Comparison of ENCODE assay signal across 18 cellular contexts in genomic region chr2:192534076-192534475, GRCh38.
DNase-seq lines count a peak whose midpoint lies in the region; ATAC-seq and TF ChIP-seq lines count a peak whose summit lies in the region.
"Had no signal": no experiment of that assay in that cellular context is flagged by ENCODE, and none has a peak within 500 bp of the region (broad histone marks: within the 10 kb centered on the region; RNA-seq: fewer than 3 reads in every experiment).

No MANE protein-coding gene starts in this region.

- no peak overlapping the region for H3K27ac Mint-ChIP-seq in MCF 10A (ENCODE audit: low read depth, unreplicated experiment)
- H3K27ac Mint-ChIP-seq: CD4-positive, alpha-beta T cell; GM23338 had no signal

- H3K9me3 Mint-ChIP-seq in MCF 10A (ENCODE audit: unreplicated experiment) = no peaks in the 10 kb centered on the region
- H3K9me3 Mint-ChIP-seq: CD4-positive, alpha-beta T cell; GM23338 had no signal

- H3K4me1 ChIP-seq in mammary epithelial cell (ENCODE audit: insufficient read depth, low read length) = no peaks in the 10 kb centered on the region
- no peaks in the 10 kb centered on the region for H3K4me1 ChIP-seq in adipocyte (ENCODE audit: control insufficient read depth, insufficient read depth, low read length)

- H3K27me3 Mint-ChIP-seq in MCF 10A (ENCODE audit: insufficient read depth, unreplicated experiment) = no peaks in the 10 kb centered on the region
- H3K27me3 Mint-ChIP-seq: CD4-positive, alpha-beta T cell had no signal

- peaks cover 7% of the 10 kb centered on the region for H3K4me1 Mint-ChIP-seq in MCF 10A (ENCODE audit: insufficient read depth, unreplicated experiment)
- H3K4me1 Mint-ChIP-seq: GM23338 had no signal

- H3K36me3 ChIP-seq in mammary epithelial cell (ENCODE audit: insufficient read depth, low read length) = no peaks in the 10 kb centered on the region
- H3K36me3 ChIP-seq in adipocyte (ENCODE audit: control insufficient read depth, insufficient read depth, low read length, severe bottlenecking) = no peaks in the 10 kb centered on the region

- H3K4me3 ChIP-seq in mammary epithelial cell (replicated peaks in 1 of 3; ENCODE audit: insufficient read depth in 1 of 3, low read depth in 2 of 3, low read length in 3 of 3) (no peak overlapping the region), adipocyte (ENCODE audit: low read length) (no peak overlapping the region), epithelial cell of esophagus (ENCODE audit: low read length) (no peak overlapping the region)
- H3K4me3 ChIP-seq: A549, GM12878, GM23338 had no signal

- H3K4me3 Mint-ChIP-seq in MCF 10A (ENCODE audit: unreplicated experiment) = no peak overlapping the region
- H3K4me3 Mint-ChIP-seq: CD4-positive, alpha-beta T cell; GM23338 had no signal

- in situ Hi-C loops in mammary epithelial cell (cut with MboI; ENCODE audit: low sequenced_read_pairs in 2 of 2) = no loop called here

- CTCF ChIA-PET in MCF 10A (lab: Yijun Ruan, JAX) (interaction anchor here (0.6 kb wide), 1 partner anchor 129 kb away, joined by 3 read pairs; no protein-coding TSS in a partner anchor), mammary epithelial cell (lab: Charles Lee; ENCODE audit: low non-redundant PET) (no interaction called here)

- H4K20me1 ChIP-seq in mammary epithelial cell (ENCODE audit: insufficient read depth, low read length) = no peaks in the 10 kb centered on the region

- DNase-seq in MCF 10A (ENCODE audit: unreplicated experiment) = peak; percentile 30
- no peak for DNase-seq in mammary epithelial cell
- DNase-seq in adipocyte (ENCODE audit: low read depth) = peak; percentile 86
- peak; percentile 11 for DNase-seq in epithelial cell of esophagus (ENCODE audit: low read depth)
- no peak for DNase-seq in cerebellum (ENCODE audit: low spot score)
- DNase-seq: AML-193; Caco-2; CD4-positive, alpha-beta T cell; DMS153; DMS79; HCEC 1CT had no signal

- intact Hi-C loops in MCF 10A (cut with micrococcal nuclease) = no loop called here
- intact Hi-C loops in mammary epithelial cell (cut with micrococcal nuclease) = no loop called here

- POLR2A ChIA-PET in MCF 10A (lab: Yijun Ruan, JAX) = interaction anchor here (0.6 to 1.3 kb wide), 4 partner anchors 10 to 707 kb away, joined by 3 to 4 read pairs (median 4); no protein-coding TSS in a partner anchor

- H2AFZ ChIP-seq in mammary epithelial cell (ENCODE audit: low read depth, low read length) = no peak overlapping the region
- H2AFZ ChIP-seq: GM23338 had no signal

- no peaks in the 10 kb centered on the region for H3K79me2 ChIP-seq in mammary epithelial cell (ENCODE audit: insufficient read depth, low read length)

- dilution Hi-C loops in mammary epithelial cell (cut with HindIII; ENCODE audit: low sequenced_read_pairs) = no loop called here

- no peak for TF ChIP-seq CTCF in MCF 10A (IDR thresholded peaks at IDR 0.05; ENCODE audit: unreplicated experiment)
- TF ChIP-seq CTCF in mammary epithelial cell (conservative IDR thresholded peaks at IDR 0.05 in 1 of 2, IDR thresholded peaks at IDR 0.05 in 1 of 2; ENCODE audit: extremely low read depth in 1 of 2, insufficient read depth in 1 of 2, low read depth in 1 of 2, low read length in 2 of 2) = no peak
- no peak for TF ChIP-seq CTCF in epithelial cell of esophagus (IDR thresholded peaks at IDR 0.05; ENCODE audit: insufficient read depth, low read depth, low read length, missing control alignments)

- H3K27ac ChIP-seq in mammary epithelial cell (ENCODE audit: insufficient read depth, low read depth, low read length) = no peak overlapping the region
- H3K27ac ChIP-seq: 22Rv1, A549, C4-2B had no signal

- no peak for ATAC-seq in GM21717 (IDR thresholded peaks at IDR 0.05; ENCODE audit: unreplicated experiment)
- no peak for ATAC-seq in GM19452 (IDR thresholded peaks at IDR 0.05; ENCODE audit: unreplicated experiment)
- ATAC-seq: A549, GM12878, GM23338 had no signal

- H3K9me3 ChIP-seq in mammary epithelial cell (replicated peaks; ENCODE audit: insufficient read depth, low read length) = no peaks in the 10 kb centered on the region
- H3K9me3 ChIP-seq in adipocyte (ENCODE audit: control insufficient read depth, low read length) = no peaks in the 10 kb centered on the region
- H3K9me3 ChIP-seq: A549, Caco-2 had no signal

- WGBS in mammary epithelial cell (ENCODE audit: low coverage, missing lambda C conversion rate) = 70% methylated on average over 3 of the region's 3 CpGs

- BruUV-seq in MCF 10A (replicated peaks; lab: Mats Ljungman, UMichigan) (no TSS peak), mammary epithelial cell (replicated peaks; lab: Mats Ljungman, UMichigan) (no TSS peak)

- no peak overlapping the region for H3K4me2 ChIP-seq in mammary epithelial cell (ENCODE audit: insufficient read depth, low read depth, low read length)
- H3K4me2 ChIP-seq: A549, GM23338 had no signal

- H3K27me3 ChIP-seq in mammary epithelial cell (ENCODE audit: insufficient read depth, low read length) = no peaks in the 10 kb centered on the region
- no peaks in the 10 kb centered on the region for H3K27me3 ChIP-seq in adipocyte (replicated peaks; ENCODE audit: control insufficient read depth, insufficient read depth, low read length)

- no peak overlapping the region for H3K9ac ChIP-seq in mammary epithelial cell (ENCODE audit: insufficient read depth, low read length)
- no peak overlapping the region for H3K9ac ChIP-seq in adipocyte (ENCODE audit: low read length)

- no peaks in the 10 kb centered on the region for H3K36me3 Mint-ChIP-seq in MCF 10A (ENCODE audit: insufficient read depth, unreplicated experiment)

Comparison
In these comparisons a context has a peak if more than half of its experiments do, and no peak if none do; other contexts are left out.
1. DNase-seq: peak in MCF 10A (single experiment), adipocyte (single experiment) and epithelial cell of esophagus (single experiment); none in mammary epithelial cell (single experiment) and cerebellum (single experiment).